8 cellular contexts compared by ENCODE assay signal in the genomic region with DNA sequence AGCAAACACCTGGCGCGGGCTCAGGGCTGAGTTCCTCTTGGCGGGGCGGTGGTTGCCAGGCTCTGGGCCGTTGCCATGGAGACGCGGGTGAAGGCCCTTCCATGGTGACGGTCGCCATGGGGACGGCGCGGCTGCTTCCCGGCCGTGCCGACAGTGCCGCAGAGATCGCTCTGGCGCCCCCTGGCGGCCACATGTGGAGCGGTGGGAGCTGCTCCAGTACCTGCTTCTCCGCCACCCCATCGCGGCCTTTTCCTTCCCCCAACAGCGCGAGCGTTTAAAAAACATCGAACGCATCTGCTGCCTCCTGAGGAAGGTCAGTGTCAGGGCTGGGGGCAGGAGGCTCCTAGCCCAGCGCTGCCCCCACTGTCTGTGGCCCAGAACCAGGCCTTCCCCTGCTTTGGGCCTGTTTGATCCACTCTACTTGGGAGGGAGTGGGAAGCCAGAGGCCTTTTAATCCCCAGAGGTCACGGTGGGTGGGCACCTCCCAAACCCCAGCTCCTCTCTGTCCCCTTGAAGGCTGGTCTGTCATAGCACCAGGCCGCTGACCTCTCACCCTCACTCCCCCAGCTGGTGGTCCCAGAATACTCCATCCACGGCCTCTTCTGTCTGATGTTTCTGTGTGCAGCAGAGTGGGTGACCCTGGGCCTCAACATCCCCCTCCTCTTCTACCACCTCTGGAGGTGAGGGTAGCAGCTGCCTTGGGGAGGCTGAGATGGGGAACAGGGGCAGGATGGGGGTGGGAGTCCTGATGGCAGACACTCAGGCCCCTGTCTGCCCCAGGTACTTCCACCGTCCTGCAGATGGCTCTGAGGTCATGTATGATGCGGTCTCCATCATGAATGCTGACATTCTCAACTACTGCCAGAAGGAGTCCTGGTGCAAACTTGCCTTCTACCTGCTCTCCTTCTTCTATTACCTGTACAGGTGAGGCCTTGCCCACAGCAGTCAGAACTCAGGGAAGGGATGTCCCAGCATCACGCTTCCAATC. TPM values are rescaled to one million over a fixed set of nuclear protein-coding genes. Genes with fewer than 3 reads are reported as not detected.
DNase-seq lines count a peak whose midpoint lies in the region; ATAC-seq and TF ChIP-seq lines count a peak whose summit lies in the region.

No MANE protein-coding gene starts in this region.

- peaks cover 10% of the 10 kb centered on the region for H3K36me3 ChIP-seq in BJ (ENCODE audit: control insufficient read depth, insufficient read depth, low read length)
- H3K36me3 ChIP-seq in kidney epithelial cell (ENCODE audit: control insufficient read depth, insufficient read depth, low read length), result no peaks in the 10 kb centered on the region

- TF ChIP-seq CTCF in BJ (IDR thresholded peaks at IDR 0.05; ENCODE audit: insufficient read depth, low read depth, low read length) (peak; percentile 97), kidney epithelial cell (IDR thresholded peaks at IDR 0.05; ENCODE audit: insufficient read depth, low read length, poor library complexity, severe bottlenecking) (peak; percentile 95)

- ATAC-seq in HG03342 (IDR thresholded peaks at IDR 0.05; ENCODE audit: unreplicated experiment), result peak; percentile 83
- peak; percentile 91 for ATAC-seq in activated CD4-positive, CD25-positive, alpha-beta regulatory T cell treated with anti-CD3 and anti-CD28 coated beads, Interleukin-2, amount 50 U/mL, for 24 hours

- CTCF ChIA-PET in BJ (lab: Yijun Ruan, JAX), result interaction anchor here (0.7 to 4.1 kb wide), 24 partner anchors 8 to 394 kb away, joined by 3 to 60 read pairs (median 4); partner anchors contain the start of genes B4GAT1, FIBP, RAB1B and RIN1

- POLR2A ChIA-PET in BJ (lab: Charles Lee), result interaction anchor here (0.6 kb wide), 1 partner anchor 525 kb away, joined by 3 read pairs; no protein-coding TSS in a partner anchor

- H3K27ac ChIP-seq in caudate nucleus (ENCODE audit: low read depth, low read length), result peak overlapping the region; percentile 71

- H3K4me3 ChIP-seq in BJ (ENCODE audit: low read depth, low read length), result no peak overlapping the region
- no peak overlapping the region for H3K4me3 ChIP-seq in kidney epithelial cell (ENCODE audit: low read depth, low read length)

- DNase-seq in BJ (ENCODE audit: low read depth) (peak; percentile 59), GM19238 (ENCODE audit: insufficient read length, low spot score) (peak; percentile 100), NCI-H446 treated with DMSO at 0.1 percent for 48 hours (lab: John Stamatoyannopoulos, UW) (peak; percentile 88), caudate nucleus (lab: John Stamatoyannopoulos, UW) (peak; percentile 60 to 100 (median 97)), kidney epithelial cell (ENCODE audit: low read depth) (peak; percentile 77)
- DNase-seq in stimulated activated CD4-positive, alpha-beta T cell treated with anti-CD3 and anti-CD28 coated beads, Interleukin-1b, Interleukin-23, amount 100 ng/mL, for 4 hours (ENCODE audit: low read depth in 2 of 2), result peak; percentile 98 to 99

- H3K27me3 ChIP-seq in BJ (ENCODE audit: control insufficient read depth, insufficient read depth, low read length) (no peaks in the 10 kb centered on the region), kidney epithelial cell (ENCODE audit: control insufficient read depth, insufficient read depth, low read length) (peaks cover 12% of the 10 kb centered on the region)

RNA-seq across cellular contexts. Expression of gene CNIH2, which starts 4.8 kb away (rescaled TPM):
- 0.75 and 1.2 TPM in 2 replicates for polyA plus RNA-seq in BJ (2011; rRNA removed)
- polyA minus RNA-seq in BJ (2011; rRNA and poly(A)+ RNA removed), result 0.15 and 0.38 TPM in 2 replicates
- 0.04 and 0.21 TPM in 2 replicates for total RNA-seq in kidney epithelial cell

RNA-seq across cellular contexts. Expression of gene YIF1A, which starts 6.2 kb away (rescaled TPM):
- polyA plus RNA-seq in BJ (2011; rRNA removed), result 151 and 228 TPM in 2 replicates
- 169 and 259 TPM in 2 replicates for polyA minus RNA-seq in BJ (2011; rRNA and poly(A)+ RNA removed)
- total RNA-seq in kidney epithelial cell, result 104 and 119 TPM in 2 replicates

RNA-seq across cellular contexts. Expression of gene TMEM151A, which starts 8.9 kb away (rescaled TPM):
- polyA plus RNA-seq in BJ (2011; rRNA removed), result 0.15 TPM in 1 of 2 replicates, not detected in the other
- polyA minus RNA-seq in BJ (2011; rRNA and poly(A)+ RNA removed), result 0.14 and 0.26 TPM in 2 replicates
- total RNA-seq in kidney epithelial cell, result 0.08 TPM in 1 of 2 replicates, not detected in the other

RNA-seq across cellular contexts. Expression of gene RAB1B, which starts 14.3 kb away (rescaled TPM):
- polyA plus RNA-seq in BJ (2011; rRNA removed), result 170 and 251 TPM in 2 replicates
- polyA minus RNA-seq in BJ (2011; rRNA and poly(A)+ RNA removed), result 138 and 203 TPM in 2 replicates
- 108 and 125 TPM in 2 replicates for total RNA-seq in kidney epithelial cell

RNA-seq across cellular contexts. Expression of gene KLC2, which starts 25.3 kb away (rescaled TPM):
- 9.8 and 16.3 TPM in 2 replicates for polyA plus RNA-seq in BJ (2011; rRNA removed)
- polyA minus RNA-seq in BJ (2011; rRNA and poly(A)+ RNA removed), result 25.3 and 29.6 TPM in 2 replicates
- total RNA-seq in kidney epithelial cell, result 40.7 and 44.1 TPM in 2 replicates
